ENCODE assay signal across 8 cellular contexts in genomic region chr10:3043512-3044368, GRCh38. TPM values are rescaled to one million over a fixed set of nuclear protein-coding genes. Genes with fewer than 3 reads are reported as not detected.
DNase-seq lines count a peak whose midpoint lies in the region; ATAC-seq, FAIRE-seq and TF ChIP-seq lines count a peak whose summit lies in the region.

No MANE protein-coding gene starts in this region.

- no peaks in the 10 kb centered on the region for H3K9me3 ChIP-seq in OCI-LY7 (ENCODE audit: low read length)

- no peaks in the 10 kb centered on the region for H3K36me3 Mint-ChIP-seq in osteocyte (ENCODE audit: unreplicated experiment)

- ATAC-seq in GM19468 (IDR thresholded peaks at IDR 0.05; ENCODE audit: extremely low read depth, unreplicated experiment) (peak; percentile 61), HG02610 (IDR thresholded peaks at IDR 0.05; ENCODE audit: unreplicated experiment) (no peak)

- H3K4me1 Mint-ChIP-seq in osteocyte (ENCODE audit: unreplicated experiment) = peaks cover 52% of the 10 kb centered on the region

- CTCF ChIA-PET in OCI-LY7 (lab: Charles Lee; ENCODE audit: unreplicated experiment) = no interaction called here

- TF ChIP-seq CTCF in OCI-LY7 (conservative IDR thresholded peaks at IDR 0.05; ENCODE audit: low read length) (peak; percentile 79), osteocyte (IDR thresholded peaks at IDR 0.05) (peak; percentile 90)

- no peak overlapping the region for H3K4me3 Mint-ChIP-seq in osteocyte (ENCODE audit: unreplicated experiment)

- H3K4me3 ChIP-seq in OCI-LY7 (ENCODE audit: low read depth, low read length, poor library complexity, severe bottlenecking) = no peak overlapping the region

- H3K4me2 ChIP-seq in OCI-LY7 (ENCODE audit: low read length) = no peak overlapping the region

- peak overlapping the region; percentile 73 for H3K27ac Mint-ChIP-seq in osteocyte (ENCODE audit: unreplicated experiment)

- H3K79me2 ChIP-seq in OCI-LY7 (ENCODE audit: insufficient read depth, low read depth, low read length) = no peaks in the 10 kb centered on the region

- H3K27ac ChIP-seq in OCI-LY7 (ENCODE audit: low read depth, low read length, poor library complexity, severe bottlenecking) = no peak overlapping the region

- no peaks in the 10 kb centered on the region for H3K9me3 Mint-ChIP-seq in osteocyte (ENCODE audit: unreplicated experiment)

- no peak overlapping the region for H2AFZ ChIP-seq in OCI-LY7 (ENCODE audit: low read length)

- H3K4me1 ChIP-seq in OCI-LY7 (ENCODE audit: insufficient read depth, low read length, poor library complexity, severe bottlenecking) = no peaks in the 10 kb centered on the region

- intact Hi-C loops in OCI-LY7 (cut with micrococcal nuclease; ENCODE audit: unreplicated experiment) = loop anchor here (1.0 to 5.0 kb wide), 2 partner anchors 115 to 421 kb away; no protein-coding TSS in a partner anchor

- no peaks in the 10 kb centered on the region for H3K36me3 ChIP-seq in OCI-LY7 (ENCODE audit: insufficient read depth, low read length)

- POLR2A ChIA-PET in OCI-LY7 (lab: Charles Lee) = interaction anchor here (1.3 kb wide), 1 partner anchor 19 kb away, joined by 3 read pairs; no protein-coding TSS in a partner anchor

- no peak for FAIRE-seq in frontal cortex (lab: Jason Lieb, UNC)

- no peaks in the 10 kb centered on the region for H3K9me2 ChIP-seq in OCI-LY7 (ENCODE audit: insufficient read depth, low read length)

- H4K20me1 ChIP-seq in OCI-LY7 (ENCODE audit: insufficient read depth, low read length) = no peaks in the 10 kb centered on the region

- no TSS peak for BruUV-seq in OCI-LY7 (replicated peaks; lab: Mats Ljungman, UMichigan)

- no peaks in the 10 kb centered on the region for H3K27me3 Mint-ChIP-seq in osteocyte (ENCODE audit: unreplicated experiment)

- DNase-seq in DMS153 (lab: John Stamatoyannopoulos, UW) (peak; percentile 65), HUDEP-2 (lab: John Stamatoyannopoulos, UW; ENCODE audit: unreplicated experiment in 76 of 76) (peak in 46 of 76 experiments; percentile 3 to 62 (median 25)), OCI-LY7 (ENCODE audit: low spot score) (peak; percentile 57), frontal cortex (ENCODE audit: low spot score in 2 of 2) (peak; percentile 44 to 63), osteocyte (ENCODE audit: extremely low spot score, unreplicated experiment) (no peak)
- DNase-seq in activated effector memory CD4-positive, alpha-beta T cell treated with Interleukin-2 at 50 U/mL for 16 hours = peak; percentile 14

RNA-seq across cellular contexts. Expression of gene PFKP, which starts 23.6 kb away (rescaled TPM):
- 82.2 and 85.4 TPM in 2 replicates for total RNA-seq in OCI-LY7 (2014; rRNA removed; shearing (Covaris generic))
- total RNA-seq in OCI-LY7 (2022) = 116 and 154 TPM in 2 replicates
- 81.5 TPM for total RNA-seq in frontal cortex
- 150 and 158 TPM in 2 replicates for total RNA-seq in osteocyte
